ENCODE assay signal across 1 cellular context in the genomic region with DNA sequence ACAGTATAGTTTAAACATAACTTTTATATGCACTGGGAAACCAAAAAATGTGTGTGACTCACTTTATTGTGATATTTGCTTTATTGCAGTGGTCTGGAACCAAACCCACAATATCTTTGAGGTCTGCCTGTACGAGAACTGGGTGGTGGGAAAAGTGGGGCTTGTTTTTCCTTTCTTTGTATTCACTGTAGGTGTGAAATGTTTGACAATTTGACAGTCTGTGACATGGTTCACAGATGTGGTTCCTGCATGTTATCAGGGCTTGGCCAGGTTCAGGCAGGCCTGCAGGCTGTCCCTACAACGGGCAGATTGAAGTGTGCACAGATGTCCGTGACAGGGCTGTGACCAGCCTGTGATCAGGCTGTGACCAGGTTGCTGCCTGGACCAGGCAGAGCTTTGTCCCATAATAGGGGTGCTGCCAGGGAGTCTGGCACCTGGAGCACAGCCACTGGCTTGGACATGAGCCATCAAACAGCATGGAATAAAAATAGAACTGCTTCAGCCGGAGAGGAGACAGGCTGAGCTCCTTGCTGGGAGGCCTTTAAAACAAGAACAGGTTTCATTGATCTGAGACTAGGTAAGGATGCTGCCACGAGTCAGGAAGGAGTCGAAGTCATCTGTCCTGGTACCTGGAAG.
TF ChIP-seq lines count a peak whose summit lies in the region.

No MANE protein-coding gene starts in this region.

TF ChIP-seq in WTC11, 78 proteins besides CTCF, POLR2A, EP300 and RAD21 (continued from another document):
- TF ChIP-seq ARID4B (CRISPR knock-in tag; IDR thresholded peaks at IDR 0.05; ENCODE audit: borderline replicate concordance) = no peak
- TF ChIP-seq GTF2I (CRISPR knock-in tag; conservative IDR thresholded peaks at IDR 0.05) = no peak
- no peak for TF ChIP-seq EMX1 (CRISPR knock-in tag; IDR thresholded peaks at IDR 0.05)
- no peak for TF ChIP-seq CREM (CRISPR knock-in tag; IDR thresholded peaks at IDR 0.05)
- TF ChIP-seq NR3C1 (CRISPR knock-in tag; conservative IDR thresholded peaks at IDR 0.05; ENCODE audit: low read depth) = no peak
- no peak for TF ChIP-seq JUN (CRISPR knock-in tag; IDR thresholded peaks at IDR 0.05)
- TF ChIP-seq ZNF232 (CRISPR knock-in tag; IDR thresholded peaks at IDR 0.05) = no peak
- TF ChIP-seq E2F1 (CRISPR knock-in tag; IDR thresholded peaks at IDR 0.05) = no peak
- no peak for TF ChIP-seq HMGA2 (CRISPR knock-in tag; IDR thresholded peaks at IDR 0.05)
